Comparison of ENCODE assay signal across 8 cellular contexts in the genomic region with DNA sequence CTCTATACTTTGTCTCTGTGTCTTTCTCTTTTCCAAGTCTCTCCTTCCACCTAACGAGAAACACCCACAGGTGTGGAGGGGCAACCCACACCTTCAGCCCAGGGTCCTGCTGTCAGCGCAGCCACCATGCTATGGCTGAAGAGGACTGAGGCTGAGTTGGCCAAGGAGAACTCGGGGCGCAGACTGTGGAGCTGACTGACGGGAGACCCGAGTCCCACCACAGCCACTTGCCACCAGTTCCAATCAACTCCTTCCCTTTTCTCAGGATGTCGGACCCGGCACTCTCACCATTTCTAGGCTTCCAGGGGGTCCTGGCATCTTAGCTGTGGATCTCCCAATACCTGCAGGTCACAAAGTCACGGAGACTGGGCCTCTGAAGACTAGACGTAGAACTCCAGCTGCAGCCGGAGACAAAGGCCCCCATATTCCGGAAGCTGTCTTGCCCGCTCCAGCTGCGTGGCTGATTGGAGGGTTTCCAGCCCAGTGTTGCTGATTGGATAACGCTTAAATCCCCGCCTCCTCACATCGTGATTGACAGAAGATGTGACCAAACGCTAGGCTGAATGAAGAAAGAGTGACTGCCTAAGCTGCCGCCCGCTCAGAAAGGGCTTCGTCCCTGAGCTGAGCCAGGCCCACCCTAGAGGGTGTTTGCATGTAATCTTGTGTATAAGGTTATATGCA.
DNase-seq lines count a peak whose midpoint lies in the region; ATAC-seq lines count a peak whose summit lies in the region.

No MANE protein-coding gene starts in this region.

- peak overlapping the region; percentile 97 for H2AFZ ChIP-seq in GM23248

- H3K4me2 ChIP-seq in GM23248 (ENCODE audit: unreplicated experiment): peak overlapping the region; percentile 78

- H3K4me3 ChIP-seq in GM23248 (peak overlapping the region; percentile 96), right cardiac atrium (ENCODE audit: low read length) (peak overlapping the region; percentile 20)

- WGBS in GM23248 (ENCODE audit: low coverage in 1 of 2, low lambda C conversion rate in 2 of 2, missing lambda C conversion rate in 2 of 2), 2 experiments: 5 to 8% methylated on average over 21 of the region's 21 CpGs
- 60% methylated on average over 21 of the region's 21 CpGs for WGBS in right cardiac atrium

- H3K27ac ChIP-seq in GM23248 (peak overlapping the region; percentile 83), right cardiac atrium (ENCODE audit: low read length) (no peak overlapping the region)

- H3K36me3 ChIP-seq in GM23248 (ENCODE audit: low read depth): no peaks in the 10 kb centered on the region

- in situ Hi-C loops in GM23248 (cut with MboI): no loop called here

- no peaks in the 10 kb centered on the region; the same call in 1 of the 2 replicates for H3K4me1 ChIP-seq in GM23248 (ENCODE audit: insufficient read depth)
- no peaks in the 10 kb centered on the region for H3K4me1 ChIP-seq in right cardiac atrium (ENCODE audit: control insufficient read depth, insufficient read depth, low read length)

- H3K9ac ChIP-seq in GM23248: peak overlapping the region; percentile 97

- no peaks in the 10 kb centered on the region for H3K9me3 ChIP-seq in GM23248 (ENCODE audit: low read depth)
- H3K9me3 ChIP-seq in right cardiac atrium (ENCODE audit: control insufficient read depth, low read length): peaks cover 3% of the 10 kb centered on the region

- intact Hi-C loops in right cardiac atrium (cut with DNase I): no loop called here

- H3K9me2 ChIP-seq in GM23248 (ENCODE audit: insufficient read depth): no peaks in the 10 kb centered on the region

- H4K20me1 ChIP-seq in GM23248 (ENCODE audit: insufficient read depth): no peaks in the 10 kb centered on the region

- H3K27me3 ChIP-seq in GM23248 (replicated peaks; ENCODE audit: insufficient read depth): no peaks in the 10 kb centered on the region
- no peaks in the 10 kb centered on the region for H3K27me3 ChIP-seq in right cardiac atrium (ENCODE audit: control insufficient read depth, insufficient read depth)

- H3K79me2 ChIP-seq in GM23248 (ENCODE audit: insufficient read depth): peaks cover 33% of the 10 kb centered on the region

- DNase-seq in GM23248 (peak; percentile 98), SK-N-DZ (ENCODE audit: low spot score) (peak; percentile 93), right cardiac atrium (peak; percentile 89 to 93 (median 93)), smooth muscle cell of the brain vasculature (ENCODE audit: low read depth, low spot score) (peak; percentile 67), D341Med (ENCODE audit: low spot score) (no peak)
- peak; percentile 46 for DNase-seq in activated naive CD8-positive, alpha-beta T cell treated with anti-CD3 and anti-CD28 coated beads, Interleukin-2, amount 50 U/mL, for 16 hours (ENCODE audit: low read depth, low spot score)

- no peaks in the 10 kb centered on the region for H3F3A ChIP-seq in GM23248 (ENCODE audit: insufficient read depth)

- ATAC-seq in right cardiac atrium (peak; percentile 98 to 100), GM21723 (IDR thresholded peaks at IDR 0.05; ENCODE audit: unreplicated experiment) (no peak), GM19023 (IDR thresholded peaks at IDR 0.05; ENCODE audit: unreplicated experiment) (no peak)

Comparison
In these comparisons a context has a peak if more than half of its experiments do, and no peak if none do; other contexts are left out.
1. ATAC-seq: peak in right cardiac atrium (2 of 2); none in GM21723 (single experiment) and GM19023 (single experiment).